1 cellular context compared by ENCODE assay signal in genomic region chr13:64725492-64725891, GRCh38.
TF ChIP-seq lines count a peak whose summit lies in the region.

No MANE protein-coding gene starts in this region.

TF ChIP-seq in GM12878, 131 proteins besides CTCF, POLR2A, EP300 and RAD21 (continued from another document):
- TF ChIP-seq SPI1 (IDR thresholded peaks at IDR 0.05; ENCODE audit: borderline replicate concordance, insufficient read depth, low read depth, low read length) (peak; percentile 59; the same call in 1 of the 2 replicates), DPF2 (IDR thresholded peaks at IDR 0.05) (no peak)
